In genomic region chr5:63687854-63688253, GRCh38 we compare ENCODE assay signal across 18 cellular contexts.
A peak's percentile ranks its signal among the peaks of the same experiment; 100 is the strongest.
DNase-seq lines count a peak whose midpoint lies in the region; ATAC-seq and TF ChIP-seq lines count a peak whose summit lies in the region.
"Had no signal": no experiment of that assay in that cellular context is flagged by ENCODE, and none has a peak within 500 bp of the region (broad histone marks: within the 10 kb centered on the region; RNA-seq: fewer than 3 reads in every experiment).

No MANE protein-coding gene starts in this region.

- TF ChIP-seq CTCF in GM23338 (conservative IDR thresholded peaks at IDR 0.05; ENCODE audit: low read depth in 2 of 2) (no peak), WTC11 (IDR thresholded peaks at IDR 0.05) (no peak), nephron (IDR thresholded peaks at IDR 0.05; ENCODE audit: unreplicated experiment in 3 of 3) (no peak), right atrium auricular region (IDR thresholded peaks at IDR 0.05) (no peak)

- H3K36me3 Mint-ChIP-seq in GM23338 (ENCODE audit: low read depth), result no peaks in the 10 kb centered on the region
- H3K36me3 Mint-ChIP-seq in WTC11, result no peaks in the 10 kb centered on the region
- peaks cover 11% of the 10 kb centered on the region for H3K36me3 Mint-ChIP-seq in nephron (ENCODE audit: low read depth)
- H3K36me3 Mint-ChIP-seq: CD4-positive, CD25-positive, alpha-beta regulatory T cell; CD8-positive, alpha-beta memory T cell had no signal

- H3K4me3 ChIP-seq in GM23338, result no peak overlapping the region
- no peak overlapping the region for H3K4me3 ChIP-seq in right atrium auricular region
- H3K4me3 ChIP-seq: GM12878, GM23248, K562 had no signal

- H3F3A ChIP-seq in GM23338 (replicated peaks; ENCODE audit: low read depth), result no peaks in the 10 kb centered on the region

- no peaks in the 10 kb centered on the region for H3K36me3 ChIP-seq in GM23338 (ENCODE audit: insufficient read depth)
- H3K36me3 ChIP-seq in right atrium auricular region, result no peaks in the 10 kb centered on the region
- H3K36me3 ChIP-seq: BE2C had no signal

- H4K20me1 ChIP-seq in GM23338 (replicated peaks; ENCODE audit: insufficient read depth), result no peaks in the 10 kb centered on the region

- H3K79me2 ChIP-seq in GM23338 (replicated peaks; ENCODE audit: insufficient read depth), result no peaks in the 10 kb centered on the region

- H3K9me2 ChIP-seq in GM23338 (ENCODE audit: insufficient read depth), result no peaks in the 10 kb centered on the region

- H3K9me3 ChIP-seq in right atrium auricular region, result no peaks in the 10 kb centered on the region
- H3K9me3 ChIP-seq: BE2C had no signal

- peak; percentile 5 for DNase-seq in GM23338 (ENCODE audit: low spot score)
- DNase-seq in WTC11 (ENCODE audit: low spot score), result no peak
- no peak for DNase-seq in NCI-H1105 (lab: John Stamatoyannopoulos, UW)
- DNase-seq in right atrium auricular region (ENCODE audit: low spot score), result no peak
- DNase-seq: ACHN; BE2C; C1 segment of cervical spinal cord; CD4-positive, CD25-positive, alpha-beta regulatory T cell; CD8-positive, alpha-beta memory T cell; COR-L47; GM23248; H9; IMR-90 had no signal

- peak; percentile 38; the same call in 2 of the 3 replicates for ATAC-seq in GM23338
- ATAC-seq in WTC11, result peak; percentile 59
- ATAC-seq in GM18520 (IDR thresholded peaks at IDR 0.05; ENCODE audit: unreplicated experiment), result no peak
- ATAC-seq in HG03439 (IDR thresholded peaks at IDR 0.05; ENCODE audit: unreplicated experiment), result no peak
- ATAC-seq: GM12878, K562 had no signal

- H3K9me3 Mint-ChIP-seq in GM23338 (no peaks in the 10 kb centered on the region), WTC11 (no peaks in the 10 kb centered on the region), nephron (no peaks in the 10 kb centered on the region)
- H3K9me3 Mint-ChIP-seq: H9 had no signal

- no peak overlapping the region; the same call in 1 of the 2 replicates for H2AFZ ChIP-seq in GM23338
- H2AFZ ChIP-seq: GM23248 had no signal

- H3K27me3 Mint-ChIP-seq in GM23338 (ENCODE audit: insufficient read depth, low read depth, poor library complexity) (no peaks in the 10 kb centered on the region), WTC11 (ENCODE audit: low read depth) (no peaks in the 10 kb centered on the region; the same call in 1 of the 2 replicates), nephron (ENCODE audit: low read depth) (no peaks in the 10 kb centered on the region)
- H3K27me3 Mint-ChIP-seq: CD4-positive, CD25-positive, alpha-beta regulatory T cell; CD8-positive, alpha-beta memory T cell had no signal

- CTCF ChIA-PET in WTC11 (lab: Charles Lee), result no interaction called here

- no peak overlapping the region for H3K4me2 ChIP-seq in GM23338

- peaks cover 11% of the 10 kb centered on the region for H3K4me1 ChIP-seq in GM23338 (ENCODE audit: insufficient read depth)
- no peaks in the 10 kb centered on the region for H3K4me1 ChIP-seq in right atrium auricular region
- H3K4me1 ChIP-seq: BE2C had no signal

- POLR2A ChIA-PET in WTC11 (lab: Charles Lee), result no interaction called here

- H3K27ac Mint-ChIP-seq in GM23338 (no peak overlapping the region), WTC11 (no peak overlapping the region), nephron (peak overlapping the region; percentile 83 to 94 (median 92))
- H3K27ac Mint-ChIP-seq: CD4-positive, CD25-positive, alpha-beta regulatory T cell; CD8-positive, alpha-beta memory T cell had no signal

- H3K4me1 Mint-ChIP-seq in GM23338 (peaks cover 21% of the 10 kb centered on the region), WTC11 (peaks cover 33% of the 10 kb centered on the region), nephron (peaks cover 5% of the 10 kb centered on the region)
- H3K4me1 Mint-ChIP-seq: CD4-positive, CD25-positive, alpha-beta regulatory T cell; CD8-positive, alpha-beta memory T cell had no signal

- no peaks in the 10 kb centered on the region for H3K27me3 ChIP-seq in GM23338 (ENCODE audit: insufficient read depth)
- H3K27me3 ChIP-seq in right atrium auricular region, result no peaks in the 10 kb centered on the region
- H3K27me3 ChIP-seq: BE2C had no signal

- H3K27ac ChIP-seq in GM23338 (ENCODE audit: low read depth) (no peak overlapping the region), right atrium auricular region (no peak overlapping the region)
- H3K27ac ChIP-seq: GM23248 had no signal

- H3K4me3 Mint-ChIP-seq in GM23338 (no peak overlapping the region), WTC11 (no peak overlapping the region), nephron (peak overlapping the region; percentile 35 to 78 (median 37))
- H3K4me3 Mint-ChIP-seq: CD4-positive, CD25-positive, alpha-beta regulatory T cell; CD8-positive, alpha-beta memory T cell; H9 had no signal

TF ChIP-seq in GM23338, 12 proteins besides CTCF, POLR2A, EP300 and RAD21 (continues in another document):
- no peak for TF ChIP-seq POLR2AphosphoS5 (IDR thresholded peaks at IDR 0.05; ENCODE audit: low read depth)
- no peak for TF ChIP-seq JUNB (IDR thresholded peaks at IDR 0.05; ENCODE audit: unreplicated experiment)
- TF ChIP-seq ZNF114 (CRISPR knock-in tag; IDR thresholded peaks at IDR 0.05), result no peak
- TF ChIP-seq REST (IDR thresholded peaks at IDR 0.05; ENCODE audit: unreplicated experiment), result no peak
- no peak for TF ChIP-seq NANOG (IDR thresholded peaks at IDR 0.05; ENCODE audit: borderline replicate concordance)

TF ChIP-seq in WTC11, 78 proteins besides CTCF, POLR2A, EP300 and RAD21 (continues in another document):
- TF ChIP-seq ZNF423 (CRISPR knock-in tag; IDR thresholded peaks at IDR 0.05) (no peak), EMX1 (CRISPR knock-in tag; IDR thresholded peaks at IDR 0.05) (no peak), ARID4B (CRISPR knock-in tag; IDR thresholded peaks at IDR 0.05; ENCODE audit: borderline replicate concordance) (no peak), RORB (CRISPR knock-in tag; IDR thresholded peaks at IDR 0.05) (no peak), NR2C2 (CRISPR knock-in tag; IDR thresholded peaks at IDR 0.05) (no peak), PRRX2 (CRISPR knock-in tag; IDR thresholded peaks at IDR 0.05) (no peak), ATF2 (CRISPR knock-in tag; IDR thresholded peaks at IDR 0.05; ENCODE audit: borderline replicate concordance, low read depth) (no peak)

Comparison
In these comparisons a context has a peak if more than half of its experiments do, and no peak if none do; other contexts are left out.
1. ATAC-seq: peak in GM23338 (single experiment) and WTC11 (single experiment); none in GM18520 (single experiment) and HG03439 (single experiment).
2. H3K27ac Mint-ChIP-seq: peak in nephron (3 of 3); none in GM23338 (single experiment) and WTC11 (single experiment).
3. H3K4me3 Mint-ChIP-seq: peak in nephron (3 of 3); none in GM23338 (single experiment) and WTC11 (single experiment).